Comparison of ENCODE assay signal across 13 cellular contexts in the genomic region with DNA sequence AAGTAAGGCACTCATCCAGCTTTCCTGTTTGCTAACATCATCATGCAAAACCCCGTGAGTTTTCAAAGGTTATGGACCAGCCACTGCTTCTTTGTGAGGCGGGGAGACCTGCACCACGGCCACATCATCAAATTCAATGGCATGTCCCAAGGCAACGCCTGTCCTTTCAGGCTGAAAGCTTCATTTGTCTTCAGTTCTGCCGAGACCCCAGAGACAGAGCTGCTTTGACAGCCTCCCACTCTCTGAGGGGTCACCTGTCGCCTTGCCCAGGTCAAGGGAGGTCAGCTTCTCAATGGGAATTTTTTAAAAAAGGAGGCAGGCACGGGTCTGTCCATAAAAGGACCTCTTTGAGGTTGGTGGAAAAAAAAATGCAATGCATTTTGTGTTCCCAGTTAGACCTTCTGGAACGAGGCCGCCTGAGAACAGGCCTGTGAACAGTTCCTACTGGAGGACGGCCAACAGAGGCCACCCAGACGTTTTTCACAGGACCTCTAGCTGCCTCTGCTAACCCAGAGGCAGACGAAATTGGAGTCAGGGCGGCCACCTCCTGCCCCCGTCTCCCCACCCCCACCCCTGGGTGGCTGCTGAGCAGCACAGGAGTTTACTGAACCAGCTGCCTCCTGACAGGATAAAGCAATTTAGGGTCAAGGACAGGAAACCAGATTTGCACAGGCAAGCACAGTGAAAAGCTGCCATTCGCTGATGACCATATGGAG.
DNase-seq lines count a peak whose midpoint lies in the region; ATAC-seq and TF ChIP-seq lines count a peak whose summit lies in the region.
"Had no signal": no experiment of that assay in that cellular context is flagged by ENCODE, and none has a peak within 500 bp of the region (broad histone marks: within the 10 kb centered on the region; RNA-seq: fewer than 3 reads in every experiment).

No MANE protein-coding gene starts in this region.

- H3K4me3 ChIP-seq in heart right ventricle (peak overlapping the region in 1 of 10 donors; percentile 21), aorta (ENCODE audit: low read length in 2 of 2) (peak overlapping the region; percentile 47 to 67)
- H3K4me3 ChIP-seq: GM12878, suprapubic skin had no signal

- H3K9me3 Mint-ChIP-seq in osteocyte (ENCODE audit: unreplicated experiment), result peaks cover 10% of the 10 kb centered on the region

- intact Hi-C loops in Right ventricle myocardium inferior (cut with DNase I) (no loop called here), cardiac septum (cut with DNase I) (loop anchor here (1.0 kb wide), 1 partner anchor 81 kb away; no protein-coding TSS in a partner anchor), heart right ventricle (cut with DNase I) (loop anchor here in 2 of 10 donors (10.0 kb wide), 2 partner anchors 130 to 300 kb away; partner anchors contain the start of gene HEY2 (in 2 of the 2)), aorta (cut with DNase I) (loop anchor here (5.0 to 10.0 kb wide), 2 partner anchors 300 to 303 kb away; partner anchors contain the start of gene HEY2 (in 2 of the 2))

- H3K36me3 ChIP-seq in heart right ventricle, result no peaks in the 10 kb centered on the region
- no peaks in the 10 kb centered on the region for H3K36me3 ChIP-seq in aorta (ENCODE audit: control insufficient read depth in 1 of 2, insufficient read depth in 2 of 2, low read length in 1 of 2)
- H3K36me3 ChIP-seq: neutrophil, suprapubic skin had no signal

- H3K27me3 ChIP-seq in heart right ventricle, result no peaks in the 10 kb centered on the region
- H3K27me3 ChIP-seq in aorta (ENCODE audit: control insufficient read depth in 1 of 2, insufficient read depth in 2 of 2, low read length in 1 of 2), result no peaks in the 10 kb centered on the region
- H3K27me3 ChIP-seq: neutrophil, suprapubic skin had no signal

- WGBS in heart right ventricle, 2 donors, result 40 to 44% methylated on average over 15 of the region's 15 CpGs
- 2 to 7% methylated on average over 15 of the region's 15 CpGs for WGBS in aorta, 2 donors

- DNase-seq in Right ventricle myocardium inferior (ENCODE audit: missing footprints) (no peak), cardiac septum (ENCODE audit: low spot score) (no peak), heart right ventricle (peak; percentile 67 to 82), osteocyte (ENCODE audit: extremely low spot score, unreplicated experiment) (no peak), aorta (peak; percentile 87 to 88), inferior parietal cortex (ENCODE audit: extremely low spot score) (no peak), RKO (ENCODE audit: low spot score) (no peak)
- no peak for DNase-seq in stimulated activated CD4-positive, alpha-beta T cell treated with anti-CD3 and anti-CD28 coated beads, Interleukin-2, amount 100 ng/mL, for 24 hours
- DNase-seq: DMS153, Karpas-422 had no signal

- H3K27ac ChIP-seq in heart right ventricle (peak overlapping the region in 9 of 10 donors; percentile 9 to 78 (median 65)), aorta (ENCODE audit: low read depth in 1 of 2, low read length in 2 of 2) (peak overlapping the region; percentile 96 to 99)
- H3K27ac ChIP-seq: neutrophil, suprapubic skin had no signal

- H3K27me3 Mint-ChIP-seq in osteocyte (ENCODE audit: unreplicated experiment), result no peaks in the 10 kb centered on the region

- H3K4me3 Mint-ChIP-seq in osteocyte (ENCODE audit: unreplicated experiment), result peak overlapping the region; percentile 38

- H3K9me3 ChIP-seq in heart right ventricle (peaks cover 0 to 12% (median 0%) of the 10 kb centered on the region in 11 donors), aorta (ENCODE audit: control insufficient read depth, low read length) (no peaks in the 10 kb centered on the region)
- H3K9me3 ChIP-seq: neutrophil, suprapubic skin had no signal

- peak overlapping the region; percentile 80 for H3K27ac Mint-ChIP-seq in osteocyte (ENCODE audit: unreplicated experiment)

- peak; percentile 80 for ATAC-seq in Right ventricle myocardium inferior
- ATAC-seq in heart right ventricle, result peak; percentile 81 to 95 (median 92)
- ATAC-seq in aorta (ENCODE audit: low FRiP score), result peak; percentile 89
- ATAC-seq: GM12878 had no signal

- peaks cover 28% of the 10 kb centered on the region for H3K4me1 Mint-ChIP-seq in osteocyte (ENCODE audit: unreplicated experiment)

- peaks cover 0 to 19% (median 4%) of the 10 kb centered on the region in 9 donors for H3K4me1 ChIP-seq in heart right ventricle
- H3K4me1 ChIP-seq in aorta (ENCODE audit: control insufficient read depth in 1 of 2, insufficient read depth in 2 of 2, low read length in 2 of 2), result peaks cover 0 to 20% of the 10 kb centered on the region in 2 donors
- H3K4me1 ChIP-seq: suprapubic skin had no signal

- H3K36me3 Mint-ChIP-seq in osteocyte (ENCODE audit: unreplicated experiment), result no peaks in the 10 kb centered on the region

- no peak for TF ChIP-seq CTCF in heart right ventricle (IDR thresholded peaks at IDR 0.05)
- no peak for TF ChIP-seq CTCF in osteocyte (IDR thresholded peaks at IDR 0.05)

Comparison
In these comparisons a context has a peak if more than half of its experiments do, and no peak if none do; other contexts are left out.
1. DNase-seq: peak in heart right ventricle (2 of 2) and aorta (2 of 2); none in Right ventricle myocardium inferior (single experiment), cardiac septum (single experiment), osteocyte (single experiment), inferior parietal cortex (single experiment), RKO (single experiment) and stimulated activated CD4-positive, alpha-beta T cell treated with anti-CD3 and anti-CD28 coated beads, Interleukin-2, amount 100 ng/mL, for 24 hours (0 of 2).
2. Peak in every context shown above with its lines, with median percentiles within 50 percentile points of each other: ATAC-seq.